Comparison of ENCODE assay signal across 9 cellular contexts in genomic region chr6:28988536-28989415, GRCh38. TPM values are rescaled to one million over a fixed set of nuclear protein-coding genes. Genes with fewer than 3 reads are reported as not detected.
DNase-seq lines count a peak whose midpoint lies in the region; TF ChIP-seq lines count a peak whose summit lies in the region.
"Had no signal": no experiment of that assay in that cellular context is flagged by ENCODE, and none has a peak within 500 bp of the region (broad histone marks: within the 10 kb centered on the region; RNA-seq: fewer than 3 reads in every experiment).

No MANE protein-coding gene starts in this region.

- H3K27me3 Mint-ChIP-seq in CD14-positive monocyte (ENCODE audit: low read depth in 3 of 3): peaks cover 23 to 35% (median 27%) of the 10 kb centered on the region in 3 donors
- H3K27me3 Mint-ChIP-seq in activated T-cell treated with anti-CD3 and anti-CD28 coated beads, Interleukin-2, amount 50 U/mL, for 24 hours: peaks cover 33% of the 10 kb centered on the region
- H3K27me3 Mint-ChIP-seq in type B pancreatic cell: peaks cover 18% of the 10 kb centered on the region

- H3K4me1 ChIP-seq in fibroblast of lung (ENCODE audit: control insufficient read depth, extremely low read depth, insufficient read depth, low read length): no peaks in the 10 kb centered on the region
- peaks cover 12 to 14% of the 10 kb centered on the region in 2 experiments for H3K4me1 ChIP-seq in neutrophil (ENCODE audit: control insufficient read depth in 1 of 2, insufficient read depth in 1 of 2, low read depth in 1 of 2, low read length in 1 of 2)

- peaks cover 0 to 9% of the 10 kb centered on the region in 2 donors for H3K36me3 Mint-ChIP-seq in CD14-positive monocyte
- peaks cover 3% of the 10 kb centered on the region for H3K36me3 Mint-ChIP-seq in activated T-cell treated with anti-CD3 and anti-CD28 coated beads, Interleukin-2, amount 50 U/mL, for 24 hours (ENCODE audit: low read depth)
- H3K36me3 Mint-ChIP-seq in type B pancreatic cell: peaks cover 14% of the 10 kb centered on the region

- no peak for TF ChIP-seq POLR2A in NB4 (IDR thresholded peaks at IDR 0.05; ENCODE audit: extremely low read depth, insufficient read length)

- H3K4me3 ChIP-seq in NB4 (ENCODE audit: low read depth, low read length) (peak overlapping the region; percentile 64), fibroblast of lung (replicated peaks in 1 of 4; ENCODE audit: control extremely low read depth in 1 of 4, insufficient read depth in 1 of 4, low read depth in 3 of 4, low read length in 4 of 4) (peak overlapping the region; percentile 34 to 56 (median 46)), neutrophil (ENCODE audit: low read depth in 1 of 2, low read length in 1 of 2) (peak overlapping the region; percentile 38 to 42)

- peak overlapping the region; percentile 67 for H2AFZ ChIP-seq in fibroblast of lung (ENCODE audit: low read length)

- H3K9me3 Mint-ChIP-seq in CD14-positive monocyte (peaks cover 0 to 23% (median 14%) of the 10 kb centered on the region in 7 donors), type B pancreatic cell (peaks cover 17% of the 10 kb centered on the region)
- no peaks in the 10 kb centered on the region for H3K9me3 Mint-ChIP-seq in activated T-cell treated with anti-CD3 and anti-CD28 coated beads, Interleukin-2, amount 50 U/mL, for 24 hours

- peak overlapping the region; percentile 69 to 83 for H3K4me3 Mint-ChIP-seq in CD14-positive monocyte
- peak overlapping the region; percentile 81 for H3K4me3 Mint-ChIP-seq in activated T-cell treated with anti-CD3 and anti-CD28 coated beads, Interleukin-2, amount 50 U/mL, for 24 hours
- H3K4me3 Mint-ChIP-seq in type B pancreatic cell: peak overlapping the region; percentile 85

- H3K27ac ChIP-seq in fibroblast of lung (ENCODE audit: insufficient read depth, low read length): no peak overlapping the region
- peak overlapping the region; percentile 24 for H3K27ac ChIP-seq in neutrophil

- H3K9me3 ChIP-seq in fibroblast of lung (ENCODE audit: control insufficient read depth, insufficient read depth, low read depth, low read length) (no peaks in the 10 kb centered on the region), neutrophil (no peaks in the 10 kb centered on the region)

- intact Hi-C loops in CD14-positive monocyte (cut with micrococcal nuclease): loop anchor here (10.0 kb wide), 4 partner anchors 94 to 1084 kb away; no protein-coding TSS in a partner anchor

- TF ChIP-seq CTCF in CD14-positive monocyte (IDR thresholded peaks at IDR 0.05): peak; percentile 69
- peak; percentile 51 for TF ChIP-seq CTCF in NB4 (IDR thresholded peaks at IDR 0.05; ENCODE audit: low read depth, low read length)
- TF ChIP-seq CTCF in fibroblast of lung (conservative IDR thresholded peaks at IDR 0.05 in 1 of 2, IDR thresholded peaks at IDR 0.05 in 1 of 2; ENCODE audit: low read depth in 1 of 2, low read length in 2 of 2): peak; percentile 22 to 56
- TF ChIP-seq CTCF in neutrophil (IDR thresholded peaks at IDR 0.05): peak; percentile 52
- peak; percentile 79 for TF ChIP-seq CTCF in type B pancreatic cell (conservative IDR thresholded peaks at IDR 0.05)

- H3K27ac Mint-ChIP-seq in CD14-positive monocyte (no peak overlapping the region), type B pancreatic cell (peak overlapping the region; percentile 83)
- peak overlapping the region; percentile 61 for H3K27ac Mint-ChIP-seq in activated T-cell treated with anti-CD3 and anti-CD28 coated beads, Interleukin-2, amount 50 U/mL, for 24 hours

- H3K4me1 Mint-ChIP-seq in CD14-positive monocyte (peaks cover 24% of the 10 kb centered on the region), type B pancreatic cell (ENCODE audit: unreplicated experiment) (peaks cover 25% of the 10 kb centered on the region)
- H3K4me1 Mint-ChIP-seq in activated T-cell treated with anti-CD3 and anti-CD28 coated beads, Interleukin-2, amount 50 U/mL, for 24 hours (ENCODE audit: low read depth): peaks cover 21% of the 10 kb centered on the region

- DNase-seq in CD14-positive monocyte (ENCODE audit: low spot score) (peak; percentile 71), NB4 (ENCODE audit: low read depth) (peak; percentile 95), fibroblast of lung (ENCODE audit: low read depth in 2 of 2) (peak; percentile 63 to 71), type B pancreatic cell (ENCODE audit: extremely low spot score, unreplicated experiment) (peak; percentile 82), HEK293T (ENCODE audit: extremely low spot score) (no peak), superior temporal gyrus (ENCODE audit: extremely low spot score) (no peak)
- DNase-seq in activated T-cell treated with anti-CD3 and anti-CD28 coated beads, Interleukin-2, amount 50 U/mL, for 24 hours: peak; percentile 79

- CTCF ChIA-PET in HEK293T (lab: Yijun Ruan, JAX): no interaction called here

- H3K27me3 ChIP-seq in fibroblast of lung (ENCODE audit: control insufficient read depth, insufficient read depth, low read length): no peaks in the 10 kb centered on the region
- peaks cover 72% of the 10 kb centered on the region for H3K27me3 ChIP-seq in neutrophil

- no peak overlapping the region for H3K9ac ChIP-seq in fibroblast of lung (ENCODE audit: insufficient read depth, low read length)

- no peaks in the 10 kb centered on the region for H4K20me1 ChIP-seq in fibroblast of lung (ENCODE audit: control insufficient read depth, extremely low read depth, insufficient read depth, low read length)

- H3K36me3 ChIP-seq in fibroblast of lung (ENCODE audit: control insufficient read depth, insufficient read depth, low read length) (no peaks in the 10 kb centered on the region), neutrophil (no peaks in the 10 kb centered on the region)

- H3K4me2 ChIP-seq in fibroblast of lung (ENCODE audit: extremely low read depth, insufficient read depth, low read length): peak overlapping the region; percentile 38

- no peaks in the 10 kb centered on the region for H3K79me2 ChIP-seq in fibroblast of lung (ENCODE audit: control insufficient read depth, insufficient read depth, low read length)

- POLR2A ChIA-PET in HEK293T (lab: Yijun Ruan, JAX): interaction anchor here (1.0 kb wide), 1 partner anchor 122 kb away, joined by 3 read pairs; no protein-coding TSS in a partner anchor

TF ChIP-seq in HEK293T, 16 proteins besides CTCF, POLR2A, EP300 and RAD21:
- no peak for TF ChIP-seq SP1 (IDR thresholded peaks at IDR 0.05)
- no peak for TF ChIP-seq FOXK2 (IDR thresholded peaks at IDR 0.05)
- TF ChIP-seq LEF1 (IDR thresholded peaks at IDR 0.05; ENCODE audit: borderline replicate concordance): no peak
- no peak for TF ChIP-seq HDGF (IDR thresholded peaks at IDR 0.05; ENCODE audit: borderline replicate concordance)
- no peak for TF ChIP-seq FOXM1 (IDR thresholded peaks at IDR 0.05; ENCODE audit: borderline replicate concordance)
- no peak for TF ChIP-seq PKNOX1 (IDR thresholded peaks at IDR 0.05)
- no peak for TF ChIP-seq ELF4 (IDR thresholded peaks at IDR 0.05)
- no peak for TF ChIP-seq L3MBTL2 (conservative IDR thresholded peaks at IDR 0.05)
- TF ChIP-seq CTBP1 (IDR thresholded peaks at IDR 0.05; ENCODE audit: borderline replicate concordance): no peak
- TF ChIP-seq TARDBP (IDR thresholded peaks at IDR 0.05): no peak
- no peak for TF ChIP-seq BHLHE40 (IDR thresholded peaks at IDR 0.05; ENCODE audit: borderline replicate concordance)
TF ChIP-seq in HEK293T: peak in this region for 0.

RNA-seq across cellular contexts. Expression of gene ZNF311, which starts 16.3 kb away (rescaled TPM):
- polyA plus RNA-seq in CD14-positive monocyte (under 1 TPM in 1 of 2 donors, not detected in 1; 0.05 TPM), fibroblast of lung (0.61 and 0.89 TPM in 2 replicates)
- total RNA-seq in fibroblast of lung (3.5 and 3.6 TPM in 2 replicates), type B pancreatic cell (ENCODE audit: low replicate concordance) (0.68 and 2.2 TPM in 2 replicates)
- polyA plus RNA-seq in fibroblast of lung (2012): 0.59 and 0.73 TPM in 2 replicates
- 1.1 TPM in 1 of 2 replicates, not detected in the other for polyA minus RNA-seq in fibroblast of lung (ENCODE audit: low replicate concordance)

RNA-seq across cellular contexts. Expression of gene OR2W1, which starts 56.2 kb away (rescaled TPM):
- polyA plus RNA-seq in CD14-positive monocyte (not detected), fibroblast of lung (not detected in 2 replicates)
- total RNA-seq in fibroblast of lung (not detected in 2 replicates), type B pancreatic cell (ENCODE audit: low replicate concordance) (not detected in 2 replicates)
- polyA plus RNA-seq in fibroblast of lung (2012): not detected in 2 replicates
- polyA minus RNA-seq in fibroblast of lung (ENCODE audit: low replicate concordance): 2.6 TPM in 1 of 2 replicates, not detected in the other
- total RNA-seq: pulmonary artery endothelial cell had no signal

Comparison
In these comparisons a context has a peak if more than half of its experiments do, and no peak if none do; other contexts are left out.
1. DNase-seq: peak in CD14-positive monocyte (single experiment), NB4 (single experiment), activated T-cell treated with anti-CD3 and anti-CD28 coated beads, Interleukin-2, amount 50 U/mL, for 24 hours (single experiment), fibroblast of lung (2 of 2) and type B pancreatic cell (single experiment); none in HEK293T (single experiment) and superior temporal gyrus (single experiment).
2. H3K27ac Mint-ChIP-seq: peak in activated T-cell treated with anti-CD3 and anti-CD28 coated beads, Interleukin-2, amount 50 U/mL, for 24 hours (single experiment) and type B pancreatic cell (single experiment); none in CD14-positive monocyte (0 of 7).
3. Peak in every context shown above with its lines, with median percentiles within 50 percentile points of each other: H3K4me3 Mint-ChIP-seq, CTCF ChIP-seq and H3K4me3 ChIP-seq.